In the genomic region with DNA sequence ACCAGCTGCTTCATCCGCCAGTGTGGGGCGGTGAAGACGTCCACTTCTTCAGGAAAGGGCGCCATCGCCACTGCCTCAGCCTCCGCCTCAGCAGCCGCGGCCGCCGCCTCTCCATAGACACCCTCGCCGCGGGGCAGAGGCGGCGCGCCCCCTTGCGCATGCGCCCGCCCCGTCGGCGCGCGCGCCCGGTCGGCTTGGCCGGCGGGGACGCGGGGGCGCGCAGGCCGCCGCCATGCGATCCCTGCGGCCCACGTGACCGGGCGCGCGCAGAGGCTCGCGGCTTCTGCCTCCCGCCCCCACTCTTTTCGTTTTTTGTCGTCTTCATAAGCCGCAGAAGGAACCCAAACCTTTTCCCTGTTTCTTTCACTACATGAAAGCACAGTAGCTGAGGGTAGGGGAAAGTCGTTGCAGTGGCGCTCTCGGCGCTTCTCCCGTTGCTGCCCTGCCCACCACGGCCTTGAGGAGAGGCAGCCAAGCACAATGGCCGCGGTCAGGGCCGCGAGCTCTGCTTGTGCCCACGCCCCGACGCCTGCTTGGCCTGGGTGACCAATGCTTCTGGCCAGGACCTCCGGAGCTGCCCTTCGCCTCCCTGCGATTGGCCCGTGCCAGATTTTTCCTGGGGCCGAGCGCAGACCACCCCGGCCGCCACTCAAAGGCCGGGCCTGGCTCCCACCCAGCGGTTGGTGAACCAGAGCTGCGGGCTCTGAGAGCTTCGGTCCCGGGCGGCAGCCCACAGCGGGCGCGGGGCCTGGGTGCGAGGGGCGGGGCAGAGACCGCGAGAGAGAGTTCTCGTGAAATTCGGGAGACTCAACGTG, we compare ENCODE assay signal across 1 cellular context.
A peak's percentile ranks its signal among the peaks of the same experiment; 100 is the strongest.
TF ChIP-seq lines count a peak whose summit lies in the region.

Gene FBXL5 (minus strand): TSS at position 135 of the 815 bp plus-strand sequence. CDS start 70 bp downstream, at position 65.

TF ChIP-seq in GM12878, 131 proteins besides CTCF, POLR2A, EP300 and RAD21 (continued from another document and continues in another):
- TF ChIP-seq MEF2A (IDR thresholded peaks at IDR 0.05; ENCODE audit: insufficient read depth, low read depth, low read length): no peak
- TF ChIP-seq, protein P1, sequence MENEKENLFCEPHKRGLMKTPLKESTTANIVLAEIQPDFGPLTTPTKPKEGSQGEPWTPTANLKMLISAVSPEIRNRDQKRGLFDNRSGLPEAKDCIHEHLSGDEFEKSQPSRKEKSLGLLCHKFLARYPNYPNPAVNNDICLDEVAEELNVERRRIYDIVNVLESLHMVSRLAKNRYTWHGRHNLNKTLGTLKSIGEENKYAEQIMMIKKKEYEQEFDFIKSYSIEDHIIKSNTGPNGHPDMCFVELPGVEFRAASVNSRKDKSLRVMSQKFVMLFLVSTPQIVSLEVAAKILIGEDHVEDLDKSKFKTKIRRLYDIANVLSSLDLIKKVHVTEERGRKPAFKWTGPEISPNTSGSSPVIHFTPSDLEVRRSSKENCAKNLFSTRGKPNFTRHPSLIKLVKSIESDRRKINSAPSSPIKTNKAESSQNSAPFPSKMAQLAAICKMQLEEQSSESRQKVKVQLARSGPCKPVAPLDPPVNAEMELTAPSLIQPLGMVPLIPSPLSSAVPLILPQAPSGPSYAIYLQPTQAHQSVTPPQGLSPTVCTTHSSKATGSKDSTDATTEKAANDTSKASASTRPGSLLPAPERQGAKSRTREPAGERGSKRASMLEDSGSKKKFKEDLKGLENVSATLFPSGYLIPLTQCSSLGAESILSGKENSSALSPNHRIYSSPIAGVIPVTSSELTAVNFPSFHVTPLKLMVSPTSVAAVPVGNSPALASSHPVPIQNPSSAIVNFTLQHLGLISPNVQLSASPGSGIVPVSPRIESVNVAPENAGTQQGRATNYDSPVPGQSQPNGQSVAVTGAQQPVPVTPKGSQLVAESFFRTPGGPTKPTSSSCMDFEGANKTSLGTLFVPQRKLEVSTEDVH (IDR thresholded peaks at IDR 0.05; ENCODE audit: low read depth, partially characterized antibody): no peak
- TF ChIP-seq, protein P2, sequence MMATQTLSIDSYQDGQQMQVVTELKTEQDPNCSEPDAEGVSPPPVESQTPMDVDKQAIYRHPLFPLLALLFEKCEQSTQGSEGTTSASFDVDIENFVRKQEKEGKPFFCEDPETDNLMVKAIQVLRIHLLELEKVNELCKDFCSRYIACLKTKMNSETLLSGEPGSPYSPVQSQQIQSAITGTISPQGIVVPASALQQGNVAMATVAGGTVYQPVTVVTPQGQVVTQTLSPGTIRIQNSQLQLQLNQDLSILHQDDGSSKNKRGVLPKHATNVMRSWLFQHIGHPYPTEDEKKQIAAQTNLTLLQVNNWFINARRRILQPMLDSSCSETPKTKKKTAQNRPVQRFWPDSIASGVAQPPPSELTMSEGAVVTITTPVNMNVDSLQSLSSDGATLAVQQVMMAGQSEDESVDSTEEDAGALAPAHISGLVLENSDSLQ (IDR thresholded peaks at IDR 0.05): peak; percentile 57; the same call in 1 of the 2 replicates
- TF ChIP-seq SMARCA5 (IDR thresholded peaks at IDR 0.05): 0 out of 2 replicates have a peak, but pooled peaks have one; percentile 7
- no peak for TF ChIP-seq PAX5 (IDR thresholded peaks at IDR 0.05; ENCODE audit: borderline replicate concordance, low read depth, low read length)
- no peak for TF ChIP-seq YBX1 (IDR thresholded peaks at IDR 0.05)
- no peak for TF ChIP-seq ZZZ3 (IDR thresholded peaks at IDR 0.05; ENCODE audit: control insufficient read depth, insufficient read length, low read depth)
- TF ChIP-seq POU2F2 (IDR thresholded peaks at IDR 0.05; ENCODE audit: borderline replicate concordance, low read depth, low read length): peak; percentile 27; the same call in 1 of the 3 replicates
- no peak for TF ChIP-seq CREM (IDR thresholded peaks at IDR 0.05; ENCODE audit: low read depth)
- no peak for TF ChIP-seq ZSCAN29 (IDR thresholded peaks at IDR 0.05)
- no peak for TF ChIP-seq ATF7 (IDR thresholded peaks at IDR 0.05; ENCODE audit: low read depth)
- TF ChIP-seq, protein P3, sequence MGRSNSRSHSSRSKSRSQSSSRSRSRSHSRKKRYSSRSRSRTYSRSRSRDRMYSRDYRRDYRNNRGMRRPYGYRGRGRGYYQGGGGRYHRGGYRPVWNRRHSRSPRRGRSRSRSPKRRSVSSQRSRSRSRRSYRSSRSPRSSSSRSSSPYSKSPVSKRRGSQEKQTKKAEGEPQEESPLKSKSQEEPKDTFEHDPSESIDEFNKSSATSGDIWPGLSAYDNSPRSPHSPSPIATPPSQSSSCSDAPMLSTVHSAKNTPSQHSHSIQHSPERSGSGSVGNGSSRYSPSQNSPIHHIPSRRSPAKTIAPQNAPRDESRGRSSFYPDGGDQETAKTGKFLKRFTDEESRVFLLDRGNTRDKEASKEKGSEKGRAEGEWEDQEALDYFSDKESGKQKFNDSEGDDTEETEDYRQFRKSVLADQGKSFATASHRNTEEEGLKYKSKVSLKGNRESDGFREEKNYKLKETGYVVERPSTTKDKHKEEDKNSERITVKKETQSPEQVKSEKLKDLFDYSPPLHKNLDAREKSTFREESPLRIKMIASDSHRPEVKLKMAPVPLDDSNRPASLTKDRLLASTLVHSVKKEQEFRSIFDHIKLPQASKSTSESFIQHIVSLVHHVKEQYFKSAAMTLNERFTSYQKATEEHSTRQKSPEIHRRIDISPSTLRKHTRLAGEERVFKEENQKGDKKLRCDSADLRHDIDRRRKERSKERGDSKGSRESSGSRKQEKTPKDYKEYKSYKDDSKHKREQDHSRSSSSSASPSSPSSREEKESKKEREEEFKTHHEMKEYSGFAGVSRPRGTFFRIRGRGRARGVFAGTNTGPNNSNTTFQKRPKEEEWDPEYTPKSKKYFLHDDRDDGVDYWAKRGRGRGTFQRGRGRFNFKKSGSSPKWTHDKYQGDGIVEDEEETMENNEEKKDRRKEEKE (IDR thresholded peaks at IDR 0.05): no peak
- TF ChIP-seq BCL11A (IDR thresholded peaks at IDR 0.05; ENCODE audit: low read depth, low read length): no peak
- no peak for TF ChIP-seq BMI1 (IDR thresholded peaks at IDR 0.05; ENCODE audit: borderline replicate concordance)
- no peak for TF ChIP-seq ZBED1 (IDR thresholded peaks at IDR 0.05; ENCODE audit: borderline replicate concordance)
- no peak for TF ChIP-seq ZNF274 (IDR thresholded peaks at IDR 0.05; ENCODE audit: insufficient read depth, insufficient read length)
- TF ChIP-seq, protein P4, sequence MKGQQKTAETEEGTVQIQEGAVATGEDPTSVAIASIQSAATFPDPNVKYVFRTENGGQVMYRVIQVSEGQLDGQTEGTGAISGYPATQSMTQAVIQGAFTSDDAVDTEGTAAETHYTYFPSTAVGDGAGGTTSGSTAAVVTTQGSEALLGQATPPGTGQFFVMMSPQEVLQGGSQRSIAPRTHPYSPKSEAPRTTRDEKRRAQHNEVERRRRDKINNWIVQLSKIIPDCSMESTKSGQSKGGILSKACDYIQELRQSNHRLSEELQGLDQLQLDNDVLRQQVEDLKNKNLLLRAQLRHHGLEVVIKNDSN (IDR thresholded peaks at IDR 0.05; ENCODE audit: borderline replicate concordance, extremely low read length, insufficient read depth, low read depth, low read length): peak; percentile 89
- no peak for TF ChIP-seq ZBTB4 (CRISPR knock-in tag; IDR thresholded peaks at IDR 0.05)
- peak; percentile 58; the same call in 1 of the 2 replicates for TF ChIP-seq SIN3A (IDR thresholded peaks at IDR 0.05; ENCODE audit: low read depth, low read length)
- TF ChIP-seq, protein P5, sequence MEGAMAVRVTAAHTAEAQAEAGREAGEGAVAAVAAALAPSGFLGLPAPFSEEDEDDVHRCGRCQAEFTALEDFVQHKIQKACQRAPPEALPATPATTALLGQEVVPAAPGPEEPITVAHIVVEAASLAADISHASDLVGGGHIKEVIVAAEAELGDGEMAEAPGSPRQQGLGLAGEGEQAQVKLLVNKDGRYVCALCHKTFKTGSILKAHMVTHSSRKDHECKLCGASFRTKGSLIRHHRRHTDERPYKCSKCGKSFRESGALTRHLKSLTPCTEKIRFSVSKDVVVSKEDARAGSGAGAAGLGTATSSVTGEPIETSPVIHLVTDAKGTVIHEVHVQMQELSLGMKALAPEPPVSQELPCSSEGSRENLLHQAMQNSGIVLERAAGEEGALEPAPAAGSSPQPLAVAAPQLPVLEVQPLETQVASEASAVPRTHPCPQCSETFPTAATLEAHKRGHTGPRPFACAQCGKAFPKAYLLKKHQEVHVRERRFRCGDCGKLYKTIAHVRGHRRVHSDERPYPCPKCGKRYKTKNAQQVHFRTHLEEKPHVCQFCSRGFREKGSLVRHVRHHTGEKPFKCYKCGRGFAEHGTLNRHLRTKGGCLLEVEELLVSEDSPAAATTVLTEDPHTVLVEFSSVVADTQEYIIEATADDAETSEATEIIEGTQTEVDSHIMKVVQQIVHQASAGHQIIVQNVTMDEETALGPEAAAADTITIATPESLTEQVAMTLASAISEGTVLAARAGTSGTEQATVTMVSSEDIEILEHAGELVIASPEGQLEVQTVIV (IDR thresholded peaks at IDR 0.05; ENCODE audit: borderline replicate concordance, partially characterized antibody): no peak
- TF ChIP-seq NR2C1 (IDR thresholded peaks at IDR 0.05): no peak
- TF ChIP-seq SMC3 (IDR thresholded peaks at IDR 0.05; ENCODE audit: borderline replicate concordance, low read length): no peak
- TF ChIP-seq NRF1 (conservative IDR thresholded peaks at IDR 0.05; ENCODE audit: low read depth, low read length): peak; percentile 66
- TF ChIP-seq NFYA (IDR thresholded peaks at IDR 0.05; ENCODE audit: borderline replicate concordance, low read depth, low read length): no peak
- TF ChIP-seq EZH2 (IDR thresholded peaks at IDR 0.05; ENCODE audit: borderline replicate concordance, control insufficient read depth, low read depth, low read length): no peak
- TF ChIP-seq ETV6 (conservative IDR thresholded peaks at IDR 0.05 in 1 of 2, IDR thresholded peaks at IDR 0.05 in 1 of 2; ENCODE audit: borderline replicate concordance in 1 of 2, low read depth in 1 of 2): no peak
- TF ChIP-seq CREB1 (IDR thresholded peaks at IDR 0.05; ENCODE audit: low read depth): 0 out of 2 replicates have a peak, but pooled peaks have one; percentile 22
- no peak for TF ChIP-seq FOXK2 (IDR thresholded peaks at IDR 0.05)
- no peak for TF ChIP-seq SREBF2 (IDR thresholded peaks at IDR 0.05; ENCODE audit: low read length)
- TF ChIP-seq SMAD1 (IDR thresholded peaks at IDR 0.05; ENCODE audit: low read depth, partially characterized antibody): no peak
- TF ChIP-seq, protein P6, sequence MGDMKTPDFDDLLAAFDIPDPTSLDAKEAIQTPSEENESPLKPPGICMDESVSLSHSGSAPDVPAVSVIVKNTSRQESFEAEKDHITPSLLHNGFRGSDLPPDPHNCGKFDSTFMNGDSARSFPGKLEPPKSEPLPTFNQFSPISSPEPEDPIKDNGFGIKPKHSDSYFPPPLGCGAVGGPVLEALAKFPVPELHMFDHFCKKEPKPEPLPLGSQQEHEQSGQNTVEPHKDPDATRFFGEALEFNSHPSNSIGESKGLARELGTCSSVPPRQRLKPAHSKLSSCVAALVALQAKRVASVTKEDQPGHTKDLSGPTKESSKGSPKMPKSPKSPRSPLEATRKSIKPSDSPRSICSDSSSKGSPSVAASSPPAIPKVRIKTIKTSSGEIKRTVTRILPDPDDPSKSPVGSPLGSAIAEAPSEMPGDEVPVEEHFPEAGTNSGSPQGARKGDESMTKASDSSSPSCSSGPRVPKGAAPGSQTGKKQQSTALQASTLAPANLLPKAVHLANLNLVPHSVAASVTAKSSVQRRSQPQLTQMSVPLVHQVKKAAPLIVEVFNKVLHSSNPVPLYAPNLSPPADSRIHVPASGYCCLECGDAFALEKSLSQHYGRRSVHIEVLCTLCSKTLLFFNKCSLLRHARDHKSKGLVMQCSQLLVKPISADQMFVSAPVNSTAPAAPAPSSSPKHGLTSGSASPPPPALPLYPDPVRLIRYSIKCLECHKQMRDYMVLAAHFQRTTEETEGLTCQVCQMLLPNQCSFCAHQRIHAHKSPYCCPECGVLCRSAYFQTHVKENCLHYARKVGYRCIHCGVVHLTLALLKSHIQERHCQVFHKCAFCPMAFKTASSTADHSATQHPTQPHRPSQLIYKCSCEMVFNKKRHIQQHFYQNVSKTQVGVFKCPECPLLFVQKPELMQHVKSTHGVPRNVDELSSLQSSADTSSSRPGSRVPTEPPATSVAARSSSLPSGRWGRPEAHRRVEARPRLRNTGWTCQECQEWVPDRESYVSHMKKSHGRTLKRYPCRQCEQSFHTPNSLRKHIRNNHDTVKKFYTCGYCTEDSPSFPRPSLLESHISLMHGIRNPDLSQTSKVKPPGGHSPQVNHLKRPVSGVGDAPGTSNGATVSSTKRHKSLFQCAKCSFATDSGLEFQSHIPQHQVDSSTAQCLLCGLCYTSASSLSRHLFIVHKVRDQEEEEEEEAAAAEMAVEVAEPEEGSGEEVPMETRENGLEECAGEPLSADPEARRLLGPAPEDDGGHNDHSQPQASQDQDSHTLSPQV (IDR thresholded peaks at IDR 0.05): no peak
- no peak for TF ChIP-seq PAX8 (IDR thresholded peaks at IDR 0.05)
- no peak for TF ChIP-seq WRNIP1 (IDR thresholded peaks at IDR 0.05; ENCODE audit: borderline replicate concordance, low read depth, low read length)
- no peak for TF ChIP-seq SIX5 (IDR thresholded peaks at IDR 0.05; ENCODE audit: low read depth, low read length, severe bottlenecking)
- TF ChIP-seq MEF2B (IDR thresholded peaks at IDR 0.05; ENCODE audit: partially characterized antibody, poor library complexity, severe bottlenecking): no peak
- TF ChIP-seq CEBPB (IDR thresholded peaks at IDR 0.05; ENCODE audit: borderline replicate concordance in 1 of 2, low read depth in 2 of 2, low read length in 2 of 2): no peak
- TF ChIP-seq, protein P7, sequence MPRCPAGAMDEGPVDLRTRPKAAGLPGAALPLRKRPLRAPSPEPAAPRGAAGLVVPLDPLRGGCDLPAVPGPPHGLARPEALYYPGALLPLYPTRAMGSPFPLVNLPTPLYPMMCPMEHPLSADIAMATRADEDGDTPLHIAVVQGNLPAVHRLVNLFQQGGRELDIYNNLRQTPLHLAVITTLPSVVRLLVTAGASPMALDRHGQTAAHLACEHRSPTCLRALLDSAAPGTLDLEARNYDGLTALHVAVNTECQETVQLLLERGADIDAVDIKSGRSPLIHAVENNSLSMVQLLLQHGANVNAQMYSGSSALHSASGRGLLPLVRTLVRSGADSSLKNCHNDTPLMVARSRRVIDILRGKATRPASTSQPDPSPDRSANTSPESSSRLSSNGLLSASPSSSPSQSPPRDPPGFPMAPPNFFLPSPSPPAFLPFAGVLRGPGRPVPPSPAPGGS (IDR thresholded peaks at IDR 0.05; ENCODE audit: borderline replicate concordance, insufficient read depth, low read depth, low read length, poor library complexity, severe bottlenecking): peak; percentile 16
